In genomic region chr2:32485399-32485798, GRCh38 we compare ENCODE assay signal across 17 cellular contexts.
DNase-seq lines count a peak whose midpoint lies in the region; ATAC-seq and TF ChIP-seq lines count a peak whose summit lies in the region.
"Had no signal": no experiment of that assay in that cellular context is flagged by ENCODE, and none has a peak within 500 bp of the region (broad histone marks: within the 10 kb centered on the region; RNA-seq: fewer than 3 reads in every experiment).

No MANE protein-coding gene starts in this region.

- no peak for DNase-seq in activated naive CD8-positive, alpha-beta T cell treated with anti-CD3 and anti-CD28 coated beads for 36 hours
- DNase-seq in astrocyte of the spinal cord (ENCODE audit: low read depth, low spot score) (peak; percentile 74), glutamatergic neuron (no peak), vagina (ENCODE audit: extremely low spot score in 2 of 2) (no peak), neuronal stem cell (ENCODE audit: low spot score) (no peak), hepatic stellate cell (ENCODE audit: low spot score) (no peak)
- DNase-seq: DMS153; heart left ventricle; left cardiac atrium; MM.1S; naive thymus-derived CD4-positive, alpha-beta T cell; NCI-H2171; testis had no signal

- no peak overlapping the region for H2BK15ac ChIP-seq in neuronal stem cell (ENCODE audit: low read length)

- no CpG with 5 or more reads among the region's 3 CpGs for WGBS in neuronal stem cell (ENCODE audit: extremely low coverage in 2 of 2, insufficient read length in 2 of 2, insufficient replicate concordance in 1 of 2), 2 donors

- H3K27ac ChIP-seq in vagina (peak overlapping the region; percentile 27), neuronal stem cell (replicated peaks; ENCODE audit: low read length) (no peak overlapping the region)
- H3K27ac ChIP-seq: heart left ventricle, SK-N-MC, testis had no signal

- no peak overlapping the region for H3K4ac ChIP-seq in neuronal stem cell (ENCODE audit: low read length)

- H2BK12ac ChIP-seq in neuronal stem cell (ENCODE audit: low read length), result no peak overlapping the region

- H3K4me2 ChIP-seq in neuronal stem cell (ENCODE audit: insufficient read depth, low read length, poor library complexity, severe bottlenecking), result no peak overlapping the region

- H3K27ac Mint-ChIP-seq in activated naive CD8-positive, alpha-beta T cell, result peak overlapping the region; percentile 18
- H3K27ac Mint-ChIP-seq in activated naive CD8-positive, alpha-beta T cell treated with anti-CD3 and anti-CD28 coated beads for 36 hours, result no peak overlapping the region
- peak overlapping the region; percentile 11 for H3K27ac Mint-ChIP-seq in glutamatergic neuron (ENCODE audit: unreplicated experiment)

- no peaks in the 10 kb centered on the region for H3K27me3 Mint-ChIP-seq in activated naive CD8-positive, alpha-beta T cell
- H3K27me3 Mint-ChIP-seq in activated naive CD8-positive, alpha-beta T cell treated with anti-CD3 and anti-CD28 coated beads for 36 hours, result no peaks in the 10 kb centered on the region
- H3K27me3 Mint-ChIP-seq in glutamatergic neuron (ENCODE audit: unreplicated experiment), result no peaks in the 10 kb centered on the region
- H3K27me3 Mint-ChIP-seq: naive thymus-derived CD4-positive, alpha-beta T cell had no signal

- no peak overlapping the region for H3K4me3 Mint-ChIP-seq in activated naive CD8-positive, alpha-beta T cell
- H3K4me3 Mint-ChIP-seq in activated naive CD8-positive, alpha-beta T cell treated with anti-CD3 and anti-CD28 coated beads for 36 hours, result no peak overlapping the region
- H3K4me3 Mint-ChIP-seq in glutamatergic neuron (ENCODE audit: unreplicated experiment), result no peak overlapping the region
- H3K4me3 Mint-ChIP-seq: naive thymus-derived CD4-positive, alpha-beta T cell had no signal

- no peaks in the 10 kb centered on the region for H3K4me1 Mint-ChIP-seq in activated naive CD8-positive, alpha-beta T cell (ENCODE audit: low read depth)
- H3K4me1 Mint-ChIP-seq in activated naive CD8-positive, alpha-beta T cell treated with anti-CD3 and anti-CD28 coated beads for 36 hours, result peaks cover 5% of the 10 kb centered on the region
- peaks cover 2% of the 10 kb centered on the region for H3K4me1 Mint-ChIP-seq in glutamatergic neuron (ENCODE audit: low read depth, unreplicated experiment)
- H3K4me1 Mint-ChIP-seq: naive thymus-derived CD4-positive, alpha-beta T cell had no signal

- no peak for TF ChIP-seq POLR2A in vagina (IDR thresholded peaks at IDR 0.05)

- H2BK120ac ChIP-seq in neuronal stem cell (ENCODE audit: low read depth, low read length), result no peak overlapping the region

- H3K4me1 ChIP-seq in vagina (peaks cover 7% of the 10 kb centered on the region), neuronal stem cell (ENCODE audit: control insufficient read depth in 2 of 2, insufficient read depth in 1 of 2, low read depth in 1 of 2, low read length in 2 of 2) (no peaks in the 10 kb centered on the region)
- H3K4me1 ChIP-seq: testis had no signal

- no peak overlapping the region for H4K8ac ChIP-seq in neuronal stem cell (ENCODE audit: low read depth, low read length)

- H3K9me3 Mint-ChIP-seq in activated naive CD8-positive, alpha-beta T cell (ENCODE audit: low read depth), result no peaks in the 10 kb centered on the region
- H3K9me3 Mint-ChIP-seq in activated naive CD8-positive, alpha-beta T cell treated with anti-CD3 and anti-CD28 coated beads for 36 hours, result no peaks in the 10 kb centered on the region
- H3K9me3 Mint-ChIP-seq in glutamatergic neuron (ENCODE audit: unreplicated experiment), result no peaks in the 10 kb centered on the region
- H3K9me3 Mint-ChIP-seq: naive thymus-derived CD4-positive, alpha-beta T cell had no signal

- peaks cover 1% of the 10 kb centered on the region for H3K79me1 ChIP-seq in neuronal stem cell (ENCODE audit: low read depth, low read length)

- intact Hi-C loops in vagina (cut with DNase I), result no loop called here

- H3K9ac ChIP-seq in neuronal stem cell (ENCODE audit: low read depth, low read length, poor library complexity), result no peak overlapping the region

- no peak overlapping the region for H3K18ac ChIP-seq in neuronal stem cell (ENCODE audit: low read length)

- H2BK5ac ChIP-seq in neuronal stem cell (ENCODE audit: low read length), result no peak overlapping the region

- H3K4me3 ChIP-seq in astrocyte of the spinal cord (ENCODE audit: low read depth, low read length) (no peak overlapping the region), vagina (no peak overlapping the region), neuronal stem cell (ENCODE audit: low read length in 2 of 2) (no peak overlapping the region)
- H3K4me3 ChIP-seq: heart left ventricle, SK-N-MC, testis had no signal

- peaks cover 0 to 76% of the 10 kb centered on the region in 2 donors for H3K36me3 ChIP-seq in vagina
- peaks cover 8 to 98% of the 10 kb centered on the region in 2 donors for H3K36me3 ChIP-seq in neuronal stem cell (replicated peaks in 1 of 2; ENCODE audit: control insufficient read depth in 2 of 2, insufficient read depth in 2 of 2, low read length in 2 of 2)

- peaks cover 16% of the 10 kb centered on the region for H3K36me3 Mint-ChIP-seq in activated naive CD8-positive, alpha-beta T cell
- peaks cover 18% of the 10 kb centered on the region for H3K36me3 Mint-ChIP-seq in activated naive CD8-positive, alpha-beta T cell treated with anti-CD3 and anti-CD28 coated beads for 36 hours
- no peaks in the 10 kb centered on the region for H3K36me3 Mint-ChIP-seq in glutamatergic neuron (ENCODE audit: unreplicated experiment)

- no peak overlapping the region for H3K14ac ChIP-seq in neuronal stem cell (ENCODE audit: low read length)

- in situ Hi-C loops in astrocyte of the spinal cord (cut with HindIII; ENCODE audit: low sequenced_read_pairs), result no loop called here

- H2AK5ac ChIP-seq in neuronal stem cell (ENCODE audit: low read depth, low read length), result no peak overlapping the region

- TF ChIP-seq CTCF in astrocyte of the spinal cord (IDR thresholded peaks at IDR 0.05; ENCODE audit: low read depth, low read length) (no peak), glutamatergic neuron (IDR thresholded peaks at IDR 0.05; ENCODE audit: partially characterized antibody, unreplicated experiment) (no peak), vagina (IDR thresholded peaks at IDR 0.05) (no peak)

- H3K27me3 ChIP-seq in vagina, result no peaks in the 10 kb centered on the region
- H3K27me3 ChIP-seq in neuronal stem cell (ENCODE audit: control insufficient read depth in 3 of 3, insufficient read depth in 3 of 3, low read depth in 1 of 3, low read length in 3 of 3), result no peaks in the 10 kb centered on the region
- H3K27me3 ChIP-seq: heart left ventricle, testis had no signal

- H4K91ac ChIP-seq in neuronal stem cell (ENCODE audit: low read depth, low read length, poor library complexity), result no peak overlapping the region

- ATAC-seq in HG03520 (IDR thresholded peaks at IDR 0.05; ENCODE audit: unreplicated experiment), result no peak
- ATAC-seq: sciatic nerve had no signal

- H3K9me3 ChIP-seq in vagina (no peaks in the 10 kb centered on the region), neuronal stem cell (replicated peaks in 1 of 2; ENCODE audit: control insufficient read depth in 2 of 2, insufficient read depth in 1 of 2, low read depth in 1 of 2, low read length in 2 of 2) (no peaks in the 10 kb centered on the region)
- H3K9me3 ChIP-seq: heart left ventricle, testis had no signal

- no peak overlapping the region for H2AFZ ChIP-seq in neuronal stem cell (ENCODE audit: low read length)

- H3K23ac ChIP-seq in neuronal stem cell (ENCODE audit: low read depth, low read length, poor library complexity), result no peak overlapping the region
